In the genomic region with DNA sequence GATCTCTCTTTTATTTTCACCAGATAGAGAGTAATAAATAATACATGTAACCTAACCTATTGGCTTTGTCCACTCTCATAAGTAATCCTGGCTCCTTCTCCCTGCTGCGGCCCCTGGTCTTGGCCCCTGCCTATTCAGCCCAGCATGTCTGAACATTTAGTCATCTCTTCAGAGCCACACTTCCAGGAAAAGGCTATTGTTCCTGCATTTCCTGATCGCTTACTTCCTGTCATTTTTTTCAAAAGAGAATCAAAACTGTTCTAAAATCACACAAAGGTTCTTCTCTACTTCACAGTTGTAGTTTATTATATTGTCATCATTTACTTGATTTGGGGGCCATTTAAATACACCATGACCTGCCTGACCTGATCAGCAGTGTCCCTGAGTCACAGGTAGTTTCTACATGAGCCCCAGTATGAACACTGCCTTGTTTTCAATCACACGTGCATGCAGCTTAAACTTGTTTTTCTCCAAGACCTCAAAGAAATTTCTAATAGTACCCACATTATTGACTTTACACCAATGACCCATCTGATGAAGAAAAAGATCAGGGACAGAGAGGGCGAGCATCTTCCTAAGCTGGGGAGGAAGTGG, we compare ENCODE assay signal across 15 cellular contexts. TPM values are rescaled to one million over a fixed set of nuclear protein-coding genes. Genes with fewer than 3 reads are reported as not detected.
DNase-seq lines count a peak whose midpoint lies in the region; ATAC-seq and TF ChIP-seq lines count a peak whose summit lies in the region.
"Had no signal": no experiment of that assay in that cellular context is flagged by ENCODE, and none has a peak within 500 bp of the region (broad histone marks: within the 10 kb centered on the region; RNA-seq: fewer than 3 reads in every experiment).

No MANE protein-coding gene starts in this region.

- BruUV-seq in MCF 10A (replicated peaks; lab: Mats Ljungman, UMichigan): no TSS peak

- in situ Hi-C loops in G401 (cut with HindIII; ENCODE audit: low sequenced_read_pairs): no loop called here

- H3K4me1 ChIP-seq in breast epithelium: no peaks in the 10 kb centered on the region
- no peaks in the 10 kb centered on the region for H3K4me1 ChIP-seq in colonic mucosa
- H3K4me1 ChIP-seq in right lobe of liver: no peaks in the 10 kb centered on the region
- no peaks in the 10 kb centered on the region for H3K4me1 ChIP-seq in upper lobe of right lung

- H3K27me3 Mint-ChIP-seq in MCF 10A (ENCODE audit: insufficient read depth, unreplicated experiment): no peaks in the 10 kb centered on the region

- H3K36me3 Mint-ChIP-seq in MCF 10A (ENCODE audit: insufficient read depth, unreplicated experiment): no peaks in the 10 kb centered on the region

- no peaks in the 10 kb centered on the region for H3K9me3 Mint-ChIP-seq in MCF 10A (ENCODE audit: unreplicated experiment)
- H3K9me3 Mint-ChIP-seq: nephron had no signal

- no peak overlapping the region for H3K4me3 Mint-ChIP-seq in MCF 10A (ENCODE audit: unreplicated experiment)
- H3K4me3 Mint-ChIP-seq: nephron had no signal

- no peak for TF ChIP-seq CTCF in MCF 10A (IDR thresholded peaks at IDR 0.05; ENCODE audit: unreplicated experiment)
- TF ChIP-seq CTCF in breast epithelium (IDR thresholded peaks at IDR 0.05): no peak
- no peak for TF ChIP-seq CTCF in colonic mucosa (IDR thresholded peaks at IDR 0.05)
- no peak for TF ChIP-seq CTCF in right lobe of liver (IDR thresholded peaks at IDR 0.05)
- no peak for TF ChIP-seq CTCF in upper lobe of right lung (IDR thresholded peaks at IDR 0.05)

- H3K4me3 ChIP-seq in breast epithelium (no peak overlapping the region), colonic mucosa (no peak overlapping the region), right lobe of liver (no peak overlapping the region), upper lobe of right lung (no peak overlapping the region)
- H3K4me3 ChIP-seq: HAP-1 had no signal

- intact Hi-C loops in MCF 10A (cut with micrococcal nuclease) (loop anchor here (5.0 kb wide), 2 partner anchors 140 to 150 kb away; no protein-coding TSS in a partner anchor), breast epithelium (cut with DNase I; ENCODE audit: low total_unique reads) (no loop called here), colonic mucosa (cut with DNase I) (no loop called here), right lobe of liver (cut with DNase I) (no loop called here), upper lobe of right lung (cut with DNase I) (no loop called here)

- WGBS in right lobe of liver (ENCODE audit: insufficient coverage, low coverage, low lambda C conversion rate, missing lambda C conversion rate): 47% methylated on average over 4 of the region's 4 CpGs

- POLR2A ChIA-PET in MCF 10A (lab: Yijun Ruan, JAX): interaction anchor here (0.6 to 2.1 kb wide), 10 partner anchors 10 to 1910 kb away, joined by 3 to 16 read pairs (median 4); no protein-coding TSS in a partner anchor

- peaks cover 30% of the 10 kb centered on the region for H3K4me1 Mint-ChIP-seq in MCF 10A (ENCODE audit: insufficient read depth, unreplicated experiment)

- H3K27ac ChIP-seq in breast epithelium: no peak overlapping the region
- peak overlapping the region; percentile 22 for H3K27ac ChIP-seq in colonic mucosa
- H3K27ac ChIP-seq in right lobe of liver: peak overlapping the region in 2 of 3 donors; percentile 4 to 29
- peak overlapping the region; percentile 58 for H3K27ac ChIP-seq in upper lobe of right lung
- H3K27ac ChIP-seq: KMS-11 had no signal

- DNase-seq in MCF 10A (ENCODE audit: unreplicated experiment): peak; percentile 53
- DNase-seq in breast epithelium (ENCODE audit: low spot score in 2 of 2): no peak
- DNase-seq in colonic mucosa: no peak
- DNase-seq in right lobe of liver: peak in 1 of 3 donors; percentile 34
- no peak for DNase-seq in upper lobe of right lung
- DNase-seq in cerebellar nuclear complex (lab: John Stamatoyannopoulos, UW): no peak
- no peak for DNase-seq in G401 (ENCODE audit: low spot score)
- DNase-seq: 8988T; activated CD8-positive, alpha-beta memory T cell treated with anti-CD3 and anti-CD28 coated beads, Interleukin-2, amount 50 U/mL, for 4 hours; stimulated activated CD4-positive, alpha-beta T cell treated with anti-CD3 and anti-CD28 coated beads, Interleukin-2, amount 100 ng/mL, for 24 hours; stimulated activated naive CD4-positive, alpha-beta T cell treated with Interleukin-2 at 50 U/mL for 16 hours had no signal

- no peak overlapping the region for H3K9ac ChIP-seq in colonic mucosa (ENCODE audit: low read depth in 2 of 2, low read length in 2 of 2)
- H3K9ac ChIP-seq: KMS-11 had no signal

- peak; percentile 56 to 89 (median 73) for ATAC-seq in right lobe of liver
- peak; percentile 24 for ATAC-seq in upper lobe of right lung
- ATAC-seq in GM19452 (IDR thresholded peaks at IDR 0.05; ENCODE audit: unreplicated experiment): no peak

- H3K27me3 ChIP-seq in breast epithelium (no peaks in the 10 kb centered on the region), colonic mucosa (no peaks in the 10 kb centered on the region), right lobe of liver (no peaks in the 10 kb centered on the region), upper lobe of right lung (no peaks in the 10 kb centered on the region)

- peak overlapping the region; percentile 86 for H3K27ac Mint-ChIP-seq in MCF 10A (ENCODE audit: low read depth, unreplicated experiment)

- CTCF ChIA-PET in MCF 10A (lab: Yijun Ruan, JAX): interaction anchor here (0.6 to 2.1 kb wide), 6 partner anchors 9 to 202 kb away, joined by 3 to 12 read pairs (median 4); no protein-coding TSS in a partner anchor

- no peaks in the 10 kb centered on the region for H3K36me3 ChIP-seq in breast epithelium
- H3K36me3 ChIP-seq in colonic mucosa: no peaks in the 10 kb centered on the region
- no peaks in the 10 kb centered on the region for H3K36me3 ChIP-seq in right lobe of liver
- H3K36me3 ChIP-seq in upper lobe of right lung: no peaks in the 10 kb centered on the region
- H3K36me3 ChIP-seq: HAP-1 had no signal

- TF ChIP-seq POLR2A in breast epithelium (IDR thresholded peaks at IDR 0.05): no peak
- TF ChIP-seq POLR2A in right lobe of liver (IDR thresholded peaks at IDR 0.05): no peak

- H3K9me3 ChIP-seq in breast epithelium: no peaks in the 10 kb centered on the region
- H3K9me3 ChIP-seq in colonic mucosa: no peaks in the 10 kb centered on the region
- H3K9me3 ChIP-seq in right lobe of liver: no peaks in the 10 kb centered on the region
- H3K9me3 ChIP-seq in upper lobe of right lung: no peaks in the 10 kb centered on the region
- H3K9me3 ChIP-seq: HAP-1 had no signal

RNA-seq across cellular contexts. Expression of gene KDR, which starts 47.4 kb away (rescaled TPM):
- total RNA-seq in MCF 10A (2022) (0.34 and 0.37 TPM in 2 replicates), breast epithelium (10 to 100 TPM; 20.3 to 64.2 (median 40.6) TPM), colonic mucosa (1 to 10 TPM; 3.4 to 6.5 TPM), right lobe of liver (10 to 100 TPM in 4 of 6 experiments, 1 to 10 TPM in 2; 7.9 to 22.4 (median 11.7) TPM), upper lobe of right lung (48.6 TPM)
- not detected in 2 replicates for total RNA-seq in G401 (2014; rRNA removed; shearing (Covaris generic))

Comparison
In these comparisons a context has a peak if more than half of its experiments do, and no peak if none do; other contexts are left out.
1. H3K27ac ChIP-seq: peak in colonic mucosa (single experiment), right lobe of liver (2 of 3) and upper lobe of right lung (single experiment); none in breast epithelium (0 of 2).